Comparison of ENCODE assay signal across 1 cellular context in the genomic region with DNA sequence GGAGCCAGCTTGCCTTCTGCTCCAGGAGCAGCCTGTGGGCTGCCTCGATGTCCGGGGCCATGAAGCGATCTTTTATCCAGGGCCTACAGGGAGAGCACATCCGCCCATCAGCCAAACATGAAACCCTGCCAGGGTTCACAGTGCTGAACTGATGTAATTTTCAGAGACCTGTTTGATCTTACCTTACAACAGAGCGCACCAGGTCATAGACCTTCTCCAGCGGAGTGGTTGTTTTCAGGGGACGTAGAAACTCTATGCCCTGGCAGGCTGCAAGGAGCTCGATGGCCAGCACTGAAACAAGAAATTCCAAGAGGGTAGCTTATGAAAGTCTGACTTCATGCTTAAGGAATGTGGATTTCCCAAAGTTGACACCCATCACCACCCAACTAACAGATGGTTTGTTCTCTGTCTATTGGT.
TF ChIP-seq lines count a peak whose summit lies in the region.

No MANE protein-coding gene starts in this region.

TF ChIP-seq in IMR-90, 13 proteins besides CTCF, POLR2A, EP300 and RAD21:
- TF ChIP-seq RFX5 (IDR thresholded peaks at IDR 0.05; ENCODE audit: low read depth, low read length) (no peak), CHD1 (IDR thresholded peaks at IDR 0.05; ENCODE audit: low read depth, low read length) (no peak), SMC3 (IDR thresholded peaks at IDR 0.05; ENCODE audit: low read depth, low read length) (no peak), RCOR1 (IDR thresholded peaks at IDR 0.05; ENCODE audit: insufficient replicate concordance, low read length) (no peak), MAZ (IDR thresholded peaks at IDR 0.05; ENCODE audit: borderline replicate concordance, low read depth, low read length) (no peak), MAFK (IDR thresholded peaks at IDR 0.05; ENCODE audit: low read depth, low read length) (no peak), FOS (IDR thresholded peaks at IDR 0.05; ENCODE audit: low read depth, low read length) (no peak), MXI1 (IDR thresholded peaks at IDR 0.05; ENCODE audit: borderline replicate concordance, low read depth, low read length) (no peak), NFE2L2 (IDR thresholded peaks at IDR 0.05; ENCODE audit: low read depth, low read length) (no peak), CEBPB (IDR thresholded peaks at IDR 0.05; ENCODE audit: low read depth, low read length) (no peak), BHLHE40 (IDR thresholded peaks at IDR 0.05; ENCODE audit: low read depth, low read length) (no peak)
- TF ChIP-seq, protein P1, sequence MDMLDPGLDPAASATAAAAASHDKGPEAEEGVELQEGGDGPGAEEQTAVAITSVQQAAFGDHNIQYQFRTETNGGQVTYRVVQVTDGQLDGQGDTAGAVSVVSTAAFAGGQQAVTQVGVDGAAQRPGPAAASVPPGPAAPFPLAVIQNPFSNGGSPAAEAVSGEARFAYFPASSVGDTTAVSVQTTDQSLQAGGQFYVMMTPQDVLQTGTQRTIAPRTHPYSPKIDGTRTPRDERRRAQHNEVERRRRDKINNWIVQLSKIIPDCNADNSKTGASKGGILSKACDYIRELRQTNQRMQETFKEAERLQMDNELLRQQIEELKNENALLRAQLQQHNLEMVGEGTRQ (IDR thresholded peaks at IDR 0.05; ENCODE audit: low read depth, low read length) = no peak
- TF ChIP-seq, protein P2, sequence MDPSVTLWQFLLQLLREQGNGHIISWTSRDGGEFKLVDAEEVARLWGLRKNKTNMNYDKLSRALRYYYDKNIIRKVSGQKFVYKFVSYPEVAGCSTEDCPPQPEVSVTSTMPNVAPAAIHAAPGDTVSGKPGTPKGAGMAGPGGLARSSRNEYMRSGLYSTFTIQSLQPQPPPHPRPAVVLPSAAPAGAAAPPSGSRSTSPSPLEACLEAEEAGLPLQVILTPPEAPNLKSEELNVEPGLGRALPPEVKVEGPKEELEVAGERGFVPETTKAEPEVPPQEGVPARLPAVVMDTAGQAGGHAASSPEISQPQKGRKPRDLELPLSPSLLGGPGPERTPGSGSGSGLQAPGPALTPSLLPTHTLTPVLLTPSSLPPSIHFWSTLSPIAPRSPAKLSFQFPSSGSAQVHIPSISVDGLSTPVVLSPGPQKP (IDR thresholded peaks at IDR 0.05; ENCODE audit: borderline replicate concordance, low read depth, low read length) = no peak
TF ChIP-seq in IMR-90: peak in this region for 0.
